1 cellular context compared by ENCODE assay signal in the genomic region with DNA sequence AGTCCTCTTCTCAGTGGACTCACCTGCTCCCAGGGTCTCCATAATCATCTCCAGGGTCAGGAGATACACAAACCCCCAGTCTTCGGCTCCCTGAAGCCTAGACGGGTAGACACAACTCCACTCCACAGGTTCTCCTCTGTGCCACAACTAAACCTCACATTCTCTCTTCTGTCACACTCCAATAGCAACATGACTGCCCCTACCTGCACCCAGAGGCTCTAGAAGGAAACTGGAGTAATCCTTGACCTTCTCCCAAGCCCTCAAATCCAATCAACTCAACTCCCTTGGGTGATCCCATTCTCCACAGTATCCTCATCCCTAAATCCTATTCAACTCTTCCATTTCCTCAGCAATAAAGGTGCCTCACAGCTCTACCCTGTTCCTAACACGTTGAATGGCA.
TF ChIP-seq lines count a peak whose summit lies in the region.

No MANE protein-coding gene starts in this region.

TF ChIP-seq in GM12878, 131 proteins besides CTCF, POLR2A, EP300 and RAD21:
- TF ChIP-seq, protein P1, sequence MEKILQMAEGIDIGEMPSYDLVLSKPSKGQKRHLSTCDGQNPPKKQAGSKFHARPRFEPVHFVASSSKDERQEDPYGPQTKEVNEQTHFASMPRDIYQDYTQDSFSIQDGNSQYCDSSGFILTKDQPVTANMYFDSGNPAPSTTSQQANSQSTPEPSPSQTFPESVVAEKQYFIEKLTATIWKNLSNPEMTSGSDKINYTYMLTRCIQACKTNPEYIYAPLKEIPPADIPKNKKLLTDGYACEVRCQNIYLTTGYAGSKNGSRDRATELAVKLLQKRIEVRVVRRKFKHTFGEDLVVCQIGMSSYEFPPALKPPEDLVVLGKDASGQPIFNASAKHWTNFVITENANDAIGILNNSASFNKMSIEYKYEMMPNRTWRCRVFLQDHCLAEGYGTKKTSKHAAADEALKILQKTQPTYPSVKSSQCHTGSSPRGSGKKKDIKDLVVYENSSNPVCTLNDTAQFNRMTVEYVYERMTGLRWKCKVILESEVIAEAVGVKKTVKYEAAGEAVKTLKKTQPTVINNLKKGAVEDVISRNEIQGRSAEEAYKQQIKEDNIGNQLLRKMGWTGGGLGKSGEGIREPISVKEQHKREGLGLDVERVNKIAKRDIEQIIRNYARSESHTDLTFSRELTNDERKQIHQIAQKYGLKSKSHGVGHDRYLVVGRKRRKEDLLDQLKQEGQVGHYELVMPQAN (conservative IDR thresholded peaks at IDR 0.05) = no peak
- TF ChIP-seq NFYA (IDR thresholded peaks at IDR 0.05; ENCODE audit: borderline replicate concordance, low read depth, low read length) = no peak
- TF ChIP-seq, protein P2, sequence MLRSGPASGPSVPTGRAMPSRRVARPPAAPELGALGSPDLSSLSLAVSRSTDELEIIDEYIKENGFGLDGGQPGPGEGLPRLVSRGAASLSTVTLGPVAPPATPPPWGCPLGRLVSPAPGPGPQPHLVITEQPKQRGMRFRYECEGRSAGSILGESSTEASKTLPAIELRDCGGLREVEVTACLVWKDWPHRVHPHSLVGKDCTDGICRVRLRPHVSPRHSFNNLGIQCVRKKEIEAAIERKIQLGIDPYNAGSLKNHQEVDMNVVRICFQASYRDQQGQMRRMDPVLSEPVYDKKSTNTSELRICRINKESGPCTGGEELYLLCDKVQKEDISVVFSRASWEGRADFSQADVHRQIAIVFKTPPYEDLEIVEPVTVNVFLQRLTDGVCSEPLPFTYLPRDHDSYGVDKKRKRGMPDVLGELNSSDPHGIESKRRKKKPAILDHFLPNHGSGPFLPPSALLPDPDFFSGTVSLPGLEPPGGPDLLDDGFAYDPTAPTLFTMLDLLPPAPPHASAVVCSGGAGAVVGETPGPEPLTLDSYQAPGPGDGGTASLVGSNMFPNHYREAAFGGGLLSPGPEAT (IDR thresholded peaks at IDR 0.05; ENCODE audit: low read depth) = no peak
- TF ChIP-seq PAX5 (IDR thresholded peaks at IDR 0.05; ENCODE audit: borderline replicate concordance, low read depth, low read length) = no peak
- TF ChIP-seq ASH2L (IDR thresholded peaks at IDR 0.05; ENCODE audit: borderline replicate concordance, low read depth) = no peak
- TF ChIP-seq FOXM1 (IDR thresholded peaks at IDR 0.05; ENCODE audit: low read depth, low read length) = no peak
- TF ChIP-seq, protein P3, sequence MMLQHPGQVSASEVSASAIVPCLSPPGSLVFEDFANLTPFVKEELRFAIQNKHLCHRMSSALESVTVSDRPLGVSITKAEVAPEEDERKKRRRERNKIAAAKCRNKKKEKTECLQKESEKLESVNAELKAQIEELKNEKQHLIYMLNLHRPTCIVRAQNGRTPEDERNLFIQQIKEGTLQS (IDR thresholded peaks at IDR 0.05; ENCODE audit: borderline replicate concordance, extremely low read depth, low read depth, low read length) = no peak
